16 cellular contexts compared by ENCODE assay signal in genomic region chr17:44314031-44314430, GRCh38. TPM values are rescaled to one million over a fixed set of nuclear protein-coding genes. Genes with fewer than 3 reads are reported as not detected.
DNase-seq lines count a peak whose midpoint lies in the region; ATAC-seq and TF ChIP-seq lines count a peak whose summit lies in the region.
"Had no signal": no experiment of that assay in that cellular context is flagged by ENCODE, and none has a peak within 500 bp of the region (broad histone marks: within the 10 kb centered on the region; RNA-seq: fewer than 3 reads in every experiment).

No MANE protein-coding gene starts in this region.

- POLR2A ChIA-PET in activated CD4-positive, alpha-beta T cell treated with anti-CD3 and anti-CD28 coated beads, Interleukin-2, amount 10 ng/mL, durations not matched to agents 7 days and 5 days (lab: Charles Lee), result interaction anchor here (0.6 kb wide), 1 partner anchor 1049 kb away, joined by 3 read pairs; no protein-coding TSS in a partner anchor

- H3K27me3 Mint-ChIP-seq in activated CD4-positive, alpha-beta T cell treated with anti-CD3 and anti-CD28 coated beads, Interleukin-2, amount 10 ng/mL, durations not matched to agents 7 days and 5 days, result peaks cover 49% of the 10 kb centered on the region
- H3K27me3 Mint-ChIP-seq in activated naive CD8-positive, alpha-beta T cell treated with anti-CD3 and anti-CD28 coated beads, Interleukin-2, amount 50 U/mL, for 24 hours, result peaks cover 47% of the 10 kb centered on the region
- peaks cover 83% of the 10 kb centered on the region for H3K27me3 Mint-ChIP-seq in nephron (ENCODE audit: low read depth)

- in situ Hi-C loops in GM13976 (cut with MboI; ENCODE audit: low sequenced_read_pairs, unreplicated experiment) (no loop called here), KBM-7 (cut with MboI; ENCODE audit: low pct_unique_long_range_greater_than_20kb, low sequenced_read_pairs) (no loop called here)

- H3K4me3 Mint-ChIP-seq in activated CD4-positive, alpha-beta T cell treated with anti-CD3 and anti-CD28 coated beads, Interleukin-2, amount 10 ng/mL, durations not matched to agents 7 days and 5 days, result peak overlapping the region; percentile 31
- peak overlapping the region; percentile 32 for H3K4me3 Mint-ChIP-seq in activated naive CD8-positive, alpha-beta T cell treated with anti-CD3 and anti-CD28 coated beads, Interleukin-2, amount 50 U/mL, for 24 hours
- H3K4me3 Mint-ChIP-seq in nephron, result peak overlapping the region; percentile 32 to 58 (median 52)

- peaks cover 19% of the 10 kb centered on the region for H3K4me1 Mint-ChIP-seq in activated CD4-positive, alpha-beta T cell treated with anti-CD3 and anti-CD28 coated beads, Interleukin-2, amount 10 ng/mL, durations not matched to agents 7 days and 5 days
- peaks cover 16% of the 10 kb centered on the region for H3K4me1 Mint-ChIP-seq in activated naive CD8-positive, alpha-beta T cell treated with anti-CD3 and anti-CD28 coated beads, Interleukin-2, amount 50 U/mL, for 24 hours
- H3K4me1 Mint-ChIP-seq in nephron, result peaks cover 9% of the 10 kb centered on the region

- H3K36me3 Mint-ChIP-seq in activated CD4-positive, alpha-beta T cell treated with anti-CD3 and anti-CD28 coated beads, Interleukin-2, amount 10 ng/mL, durations not matched to agents 7 days and 5 days (ENCODE audit: low read depth), result no peaks in the 10 kb centered on the region
- no peaks in the 10 kb centered on the region for H3K36me3 Mint-ChIP-seq in activated naive CD8-positive, alpha-beta T cell treated with anti-CD3 and anti-CD28 coated beads, Interleukin-2, amount 50 U/mL, for 24 hours (ENCODE audit: low read depth)
- no peaks in the 10 kb centered on the region for H3K36me3 Mint-ChIP-seq in nephron (ENCODE audit: low read depth)

- ATAC-seq in activated naive CD8-positive, alpha-beta T cell treated with anti-CD3 and anti-CD28 coated beads, Interleukin-2, amount 50 U/mL, for 24 hours, result no peak
- no peak for ATAC-seq in HG03108 (IDR thresholded peaks at IDR 0.05; ENCODE audit: unreplicated experiment)
- ATAC-seq: A549 had no signal

- no peak overlapping the region for H3K27ac Mint-ChIP-seq in activated CD4-positive, alpha-beta T cell treated with anti-CD3 and anti-CD28 coated beads, Interleukin-2, amount 10 ng/mL, durations not matched to agents 7 days and 5 days
- H3K27ac Mint-ChIP-seq in activated naive CD8-positive, alpha-beta T cell treated with anti-CD3 and anti-CD28 coated beads, Interleukin-2, amount 50 U/mL, for 24 hours, result no peak overlapping the region
- no peak overlapping the region for H3K27ac Mint-ChIP-seq in nephron

- no peak for TF ChIP-seq CTCF in GM13976 (IDR thresholded peaks at IDR 0.05; ENCODE audit: borderline replicate concordance, control extremely low read depth, extremely low read depth, insufficient read depth, missing control alignments)
- no peak for TF ChIP-seq CTCF in nephron (IDR thresholded peaks at IDR 0.05; ENCODE audit: unreplicated experiment in 3 of 3)

- CTCF ChIA-PET in activated CD4-positive, alpha-beta T cell treated with anti-CD3 and anti-CD28 coated beads, Interleukin-2, amount 10 ng/mL, durations not matched to agents 7 days and 5 days (lab: Charles Lee), result no interaction called here

- no peaks in the 10 kb centered on the region for H3K9me3 Mint-ChIP-seq in activated CD4-positive, alpha-beta T cell treated with anti-CD3 and anti-CD28 coated beads, Interleukin-2, amount 10 ng/mL, durations not matched to agents 7 days and 5 days
- no peaks in the 10 kb centered on the region for H3K9me3 Mint-ChIP-seq in activated naive CD8-positive, alpha-beta T cell treated with anti-CD3 and anti-CD28 coated beads, Interleukin-2, amount 50 U/mL, for 24 hours
- peaks cover 4% of the 10 kb centered on the region for H3K9me3 Mint-ChIP-seq in nephron

- no peak for DNase-seq in activated CD4-positive, alpha-beta T cell treated with anti-CD3 and anti-CD28 coated beads, Interleukin-2, amount 10 ng/mL, durations not matched to agents 7 days and 5 days
- DNase-seq in activated CD4-positive, alpha-beta T cell treated with anti-CD3 and anti-CD28 coated beads for 1 hour, result no peak
- peak; percentile 21 for DNase-seq in GM13976 (ENCODE audit: low spot score)
- DNase-seq in activated naive CD8-positive, alpha-beta T cell treated with anti-CD3 and anti-CD28 coated beads, Interleukin-2, amount 50 U/mL, for 24 hours, result no peak
- no peak for DNase-seq in KBM-7
- no peak for DNase-seq in T1000 (lab: John Stamatoyannopoulos, UW)
- DNase-seq: activated naive CD4-positive, alpha-beta T cell treated with Interleukin-2 at 50 U/mL for 16 hours; dermis blood vessel endothelial cell; NCI-H146; Peyer's patch had no signal

RNA-seq across cellular contexts. Expression of gene RUNDC3A, which starts 5.6 kb away (rescaled TPM):
- under 1 TPM; 0.10 TPM for total RNA-seq in activated CD4-positive, alpha-beta T cell treated with anti-CD3 and anti-CD28 coated beads, Interleukin-2, amount 10 ng/mL, durations not matched to agents 7 days and 5 days
- total RNA-seq: lung microvascular endothelial cell had no signal

RNA-seq across cellular contexts. Expression of gene SLC25A39, which starts 10.6 kb away (rescaled TPM):
- total RNA-seq in activated CD4-positive, alpha-beta T cell treated with anti-CD3 and anti-CD28 coated beads, Interleukin-2, amount 10 ng/mL, durations not matched to agents 7 days and 5 days, result 100 to 1,000 TPM; 104 to 107 TPM

RNA-seq across cellular contexts. Expression of gene GRN, which starts 31.1 kb away (rescaled TPM):
- total RNA-seq in activated CD4-positive, alpha-beta T cell treated with anti-CD3 and anti-CD28 coated beads, Interleukin-2, amount 10 ng/mL, durations not matched to agents 7 days and 5 days, result 10 to 100 TPM; 61.1 to 70.5 TPM

RNA-seq across cellular contexts. Expression of gene SLC4A1, which starts 46.1 kb away (rescaled TPM):
- total RNA-seq in activated CD4-positive, alpha-beta T cell treated with anti-CD3 and anti-CD28 coated beads, Interleukin-2, amount 10 ng/mL, durations not matched to agents 7 days and 5 days, result not detected
- total RNA-seq: dermis blood vessel endothelial cell, HT1080, lung microvascular endothelial cell, Peyer's patch, vagina had no signal

RNA-seq across cellular contexts. Expression of gene FAM171A2, which starts 49.6 kb away (rescaled TPM):
- under 1 TPM in 1 of 2 experiments, not detected in 1; 0.08 TPM for total RNA-seq in activated CD4-positive, alpha-beta T cell treated with anti-CD3 and anti-CD28 coated beads, Interleukin-2, amount 10 ng/mL, durations not matched to agents 7 days and 5 days
